ENCODE assay signal across 15 cellular contexts in the genomic region with DNA sequence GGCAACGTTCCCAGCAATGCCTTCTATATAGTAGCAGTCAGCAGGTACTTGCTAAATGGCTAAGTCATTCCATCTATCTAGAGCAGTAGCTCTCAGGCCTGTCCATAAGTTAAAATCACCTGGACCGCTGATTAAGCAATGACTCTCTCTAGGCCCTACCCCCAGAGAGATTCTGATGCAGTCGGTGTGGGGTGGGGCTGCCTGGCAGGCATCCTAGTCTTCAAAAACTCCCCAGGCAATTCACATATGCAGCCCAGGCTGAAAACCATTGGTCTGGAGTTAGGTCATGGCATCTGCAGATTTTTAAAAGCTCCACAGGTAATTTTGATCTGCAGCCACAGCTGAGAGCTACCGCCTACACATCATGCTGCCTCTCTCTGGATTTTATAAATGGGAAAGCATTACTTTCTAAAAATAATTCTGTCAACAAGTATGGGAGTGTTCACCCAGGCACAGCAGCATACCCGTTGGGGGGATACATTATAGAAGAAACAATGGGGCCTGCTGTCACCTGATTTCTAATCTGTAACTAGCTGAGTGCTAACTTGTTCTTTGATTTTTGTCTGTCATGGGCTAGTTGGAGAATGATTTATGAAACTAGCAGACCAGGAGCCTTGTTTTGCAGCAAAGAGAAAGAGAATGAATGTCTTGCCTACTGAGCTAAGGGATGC. TPM values are rescaled to one million over a fixed set of nuclear protein-coding genes. Genes with fewer than 3 reads are reported as not detected.
DNase-seq lines count a peak whose midpoint lies in the region; ATAC-seq and TF ChIP-seq lines count a peak whose summit lies in the region.
"Had no signal": no experiment of that assay in that cellular context is flagged by ENCODE, and none has a peak within 500 bp of the region (broad histone marks: within the 10 kb centered on the region; RNA-seq: fewer than 3 reads in every experiment).

No MANE protein-coding gene starts in this region.

- H3K9me3 Mint-ChIP-seq in progenitor cell of endocrine pancreas (ENCODE audit: low read depth), result peaks cover 15% of the 10 kb centered on the region
- peaks cover 7% of the 10 kb centered on the region for H3K9me3 Mint-ChIP-seq in stimulated activated memory B cell treated with anti-CD40 and anti-IgM and Interleukin-4, amounts not matched to agents 10 μg/mL and 1 μg/mL and 100 μg/mL, for 72 hours
- peaks cover 0 to 10% (median 6%) of the 10 kb centered on the region in 8 donors for H3K9me3 Mint-ChIP-seq in CD4-positive, alpha-beta memory T cell

- H3K4me3 Mint-ChIP-seq in progenitor cell of endocrine pancreas (ENCODE audit: low read depth), result no peak overlapping the region
- H3K4me3 Mint-ChIP-seq in stimulated activated memory B cell treated with anti-CD40 and anti-IgM and Interleukin-4, amounts not matched to agents 10 μg/mL and 1 μg/mL and 100 μg/mL, for 72 hours, result no peak overlapping the region
- H3K4me3 Mint-ChIP-seq in CD4-positive, alpha-beta memory T cell, result no peak overlapping the region
- H3K4me3 Mint-ChIP-seq: activated CD8-positive, alpha-beta T cell treated with anti-CD3 and anti-CD28 coated beads for 36 hours; T-cell had no signal

- intact Hi-C loops in CD4-positive, alpha-beta memory T cell (cut with micrococcal nuclease), result no loop called here

- H3K27me3 ChIP-seq in HUES64 (ENCODE audit: insufficient read depth, low read length) (no peaks in the 10 kb centered on the region), foreskin keratinocyte (no peaks in the 10 kb centered on the region)
- no peaks in the 10 kb centered on the region for H3K27me3 ChIP-seq in CD4-positive, alpha-beta memory T cell (ENCODE audit: insufficient read depth, low read length)
- H3K27me3 ChIP-seq: neutrophil, suprapubic skin had no signal

- TF ChIP-seq CTCF in foreskin keratinocyte (conservative IDR thresholded peaks at IDR 0.05) (no peak), progenitor cell of endocrine pancreas (IDR thresholded peaks at IDR 0.05; ENCODE audit: unreplicated experiment) (no peak)

- H3K27ac ChIP-seq in HUES64 (ENCODE audit: low read depth, low read length) (peak overlapping the region; percentile 16; the same call in 1 of the 2 replicates), foreskin keratinocyte (no peak overlapping the region)
- no peak overlapping the region for H3K27ac ChIP-seq in CD4-positive, alpha-beta memory T cell (ENCODE audit: low read depth, low read length)
- H3K27ac ChIP-seq: neutrophil, suprapubic skin had no signal

- H3K9me3 ChIP-seq in HUES64 (ENCODE audit: insufficient read depth, low read depth, low read length), result peaks cover 9% of the 10 kb centered on the region; the same call in 1 of the 2 replicates
- no peaks in the 10 kb centered on the region for H3K9me3 ChIP-seq in CD4-positive, alpha-beta memory T cell (ENCODE audit: control insufficient read depth in 1 of 2, low read length in 2 of 2)
- H3K9me3 ChIP-seq: neutrophil had no signal

- H3K9ac ChIP-seq in HUES64 (ENCODE audit: low read depth, low read length), result no peak overlapping the region

- WGBS in HUES64, result 34% methylated on average over 5 of the region's 5 CpGs

- H3K4me3 ChIP-seq in HUES64 (ENCODE audit: low read length), result no peak overlapping the region
- no peak overlapping the region for H3K4me3 ChIP-seq in CD4-positive, alpha-beta memory T cell (ENCODE audit: low read length in 2 of 2)
- H3K4me3 ChIP-seq: suprapubic skin had no signal

- no peaks in the 10 kb centered on the region for H3K36me3 ChIP-seq in HUES64 (ENCODE audit: insufficient read depth, low read length)
- H3K36me3 ChIP-seq in CD4-positive, alpha-beta memory T cell (ENCODE audit: insufficient read depth, low read length), result no peaks in the 10 kb centered on the region
- H3K36me3 ChIP-seq: neutrophil, suprapubic skin had no signal

- peaks cover 26% of the 10 kb centered on the region for H3K4me1 Mint-ChIP-seq in progenitor cell of endocrine pancreas (ENCODE audit: low read depth)
- H3K4me1 Mint-ChIP-seq in stimulated activated memory B cell treated with anti-CD40 and anti-IgM and Interleukin-4, amounts not matched to agents 10 μg/mL and 1 μg/mL and 100 μg/mL, for 72 hours, result no peaks in the 10 kb centered on the region
- no peaks in the 10 kb centered on the region for H3K4me1 Mint-ChIP-seq in CD4-positive, alpha-beta memory T cell
- H3K4me1 Mint-ChIP-seq: T-cell had no signal

- H3K4me1 ChIP-seq in HUES64 (ENCODE audit: insufficient read depth, low read length), result peaks cover 30% of the 10 kb centered on the region
- peaks cover 9% of the 10 kb centered on the region for H3K4me1 ChIP-seq in foreskin keratinocyte
- H3K4me1 ChIP-seq in CD4-positive, alpha-beta memory T cell (ENCODE audit: insufficient read depth, low read length), result no peaks in the 10 kb centered on the region

- peaks cover 11% of the 10 kb centered on the region for H3K27me3 Mint-ChIP-seq in progenitor cell of endocrine pancreas
- peaks cover 30% of the 10 kb centered on the region for H3K27me3 Mint-ChIP-seq in stimulated activated memory B cell treated with anti-CD40 and anti-IgM and Interleukin-4, amounts not matched to agents 10 μg/mL and 1 μg/mL and 100 μg/mL, for 72 hours
- peaks cover 0 to 1% of the 10 kb centered on the region in 2 donors for H3K27me3 Mint-ChIP-seq in CD4-positive, alpha-beta memory T cell
- H3K27me3 Mint-ChIP-seq: activated CD8-positive, alpha-beta T cell treated with anti-CD3 and anti-CD28 coated beads for 36 hours; T-cell had no signal

- DNase-seq in RPMI7951 (ENCODE audit: low read depth) (peak; percentile 7), foreskin keratinocyte (peak; percentile 40 to 68), progenitor cell of endocrine pancreas (ENCODE audit: low spot score, unreplicated experiment) (no peak), EL (no peak), kidney tubule cell (ENCODE audit: low spot score) (no peak)
- DNase-seq in CD4-positive, alpha-beta memory T cell, result no peak
- DNase-seq: activated CD8-positive, alpha-beta T cell treated with anti-CD3 and anti-CD28 coated beads for 36 hours; DMS79 treated with DMSO at 0.1 percent for 48 hours; NCI-H774; stimulated activated CD4-positive, alpha-beta T cell treated with anti-CD3 and anti-CD28 coated beads, Interleukin-4, amount 100 ng/mL, for 4 hours; T-cell had no signal

- ATAC-seq in foreskin keratinocyte, result peak; percentile 67
- no peak for ATAC-seq in stimulated activated memory B cell treated with anti-CD40 and anti-IgM and Interleukin-4, amounts not matched to agents 10 μg/mL and 1 μg/mL and 100 μg/mL, for 72 hours
- ATAC-seq: activated CD8-positive, alpha-beta T cell treated with anti-CD3 and anti-CD28 coated beads for 36 hours; T-cell had no signal

- no peaks in the 10 kb centered on the region for H3K36me3 Mint-ChIP-seq in progenitor cell of endocrine pancreas (ENCODE audit: insufficient read depth)
- no peaks in the 10 kb centered on the region for H3K36me3 Mint-ChIP-seq in stimulated activated memory B cell treated with anti-CD40 and anti-IgM and Interleukin-4, amounts not matched to agents 10 μg/mL and 1 μg/mL and 100 μg/mL, for 72 hours
- no peaks in the 10 kb centered on the region for H3K36me3 Mint-ChIP-seq in CD4-positive, alpha-beta memory T cell
- H3K36me3 Mint-ChIP-seq: T-cell had no signal

- CTCF ChIA-PET in CD4-positive, alpha-beta memory T cell (lab: Charles Lee; ENCODE audit: partially characterized antibody), result interaction anchor here (1.2 kb wide), 1 partner anchor 34 kb away, joined by 3 read pairs; no protein-coding TSS in a partner anchor

- peak overlapping the region; percentile 42 for H3K27ac Mint-ChIP-seq in progenitor cell of endocrine pancreas
- no peak overlapping the region for H3K27ac Mint-ChIP-seq in stimulated activated memory B cell treated with anti-CD40 and anti-IgM and Interleukin-4, amounts not matched to agents 10 μg/mL and 1 μg/mL and 100 μg/mL, for 72 hours
- H3K27ac Mint-ChIP-seq in CD4-positive, alpha-beta memory T cell, result no peak overlapping the region
- H3K27ac Mint-ChIP-seq: activated CD8-positive, alpha-beta T cell treated with anti-CD3 and anti-CD28 coated beads for 36 hours; T-cell had no signal

- POLR2A ChIA-PET in CD4-positive, alpha-beta memory T cell (lab: Charles Lee; ENCODE audit: partially characterized antibody), result no interaction called here

RNA-seq across cellular contexts. Expression of gene ATXN1, which starts 44.1 kb away (rescaled TPM):
- polyA plus RNA-seq in HUES64 (2013, experiment 1 of 2), result 1.7 TPM
- polyA plus RNA-seq in HUES64 (2013, experiment 2 of 2), result 1.6 TPM
- total RNA-seq in RPMI7951 (2014; rRNA removed; shearing (Covaris generic)), result 29.1 and 31.2 TPM in 2 replicates
- total RNA-seq in foreskin keratinocyte, result 7.2 and 11.9 TPM in 2 replicates
- 2.4 and 3.0 TPM in 2 replicates for polyA plus RNA-seq in foreskin keratinocyte
- total RNA-seq in progenitor cell of endocrine pancreas, result 35.8 and 37.5 TPM in 2 replicates
- 10 to 100 TPM; 94.7 to 97.4 TPM for total RNA-seq in CD4-positive, alpha-beta memory T cell
- polyA plus RNA-seq in CD4-positive, alpha-beta memory T cell, result 10 to 100 TPM; 10.5 to 19.1 TPM

Comparison
In these comparisons a context has a peak if more than half of its experiments do, and no peak if none do; other contexts are left out.
1. DNase-seq: peak in RPMI7951 (single experiment) and foreskin keratinocyte (2 of 2); none in progenitor cell of endocrine pancreas (single experiment), EL (single experiment), CD4-positive, alpha-beta memory T cell (0 of 5) and kidney tubule cell (single experiment).